ENCODE assay signal across 8 cellular contexts in the genomic region with DNA sequence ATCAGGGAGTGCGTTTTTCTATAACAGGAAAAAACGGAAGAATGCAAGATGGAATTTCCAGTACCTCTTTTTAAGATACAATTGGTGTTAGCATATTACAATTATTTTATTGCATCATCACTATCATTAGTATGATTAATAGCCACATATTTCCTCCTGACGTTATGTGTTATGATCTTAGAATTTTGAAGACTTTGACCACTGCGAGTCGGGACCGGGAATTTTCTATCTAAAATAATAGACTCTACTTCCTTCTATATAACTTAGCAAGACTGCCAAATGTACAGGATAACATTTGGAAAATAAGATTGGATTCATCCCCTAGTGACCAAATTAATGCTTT. TPM values are rescaled to one million over a fixed set of nuclear protein-coding genes. Genes with fewer than 3 reads are reported as not detected.
DNase-seq lines count a peak whose midpoint lies in the region; ATAC-seq and TF ChIP-seq lines count a peak whose summit lies in the region.

No MANE protein-coding gene starts in this region.

- H3K27ac ChIP-seq in DOHH2 (ENCODE audit: low read depth, low read length) (peak overlapping the region; percentile 24; the same call in 1 of the 2 replicates), SK-N-SH (ENCODE audit: low read depth in 2 of 2, low read length in 1 of 2) (peak overlapping the region; percentile 89 to 95), iPS DF 6.9 (ENCODE audit: low read length) (no peak overlapping the region), skeletal muscle tissue (ENCODE audit: low read depth, low read length) (peak overlapping the region; percentile 89)

- H3K9me3 ChIP-seq in DOHH2 (ENCODE audit: control insufficient read depth, insufficient read depth, low read length), result no peaks in the 10 kb centered on the region
- no peaks in the 10 kb centered on the region for H3K9me3 ChIP-seq in SK-N-SH
- no peaks in the 10 kb centered on the region for H3K9me3 ChIP-seq in iPS DF 6.9 (ENCODE audit: control insufficient read depth, insufficient read depth, low read length)
- H3K9me3 ChIP-seq in skeletal muscle tissue (ENCODE audit: control insufficient read depth in 3 of 3, low read length in 3 of 3), result no peaks in the 10 kb centered on the region

- H3F3A ChIP-seq in DOHH2 (ENCODE audit: control insufficient read depth, insufficient read depth), result peaks cover 9% of the 10 kb centered on the region; the same call in 1 of the 2 replicates
- peaks cover 6% of the 10 kb centered on the region for H3F3A ChIP-seq in SK-N-SH (replicated peaks; ENCODE audit: insufficient read depth)

- H3K27me3 ChIP-seq in DOHH2 (ENCODE audit: control insufficient read depth, low read length) (no peaks in the 10 kb centered on the region), SK-N-SH (ENCODE audit: insufficient read depth) (no peaks in the 10 kb centered on the region), iPS DF 6.9 (ENCODE audit: control insufficient read depth, insufficient read depth, low read length) (no peaks in the 10 kb centered on the region), skeletal muscle tissue (ENCODE audit: control insufficient read depth in 3 of 3, insufficient read depth in 3 of 3, low read length in 3 of 3) (no peaks in the 10 kb centered on the region)

- H3K4me1 ChIP-seq in DOHH2 (ENCODE audit: control insufficient read depth, low read length) (peaks cover 43% of the 10 kb centered on the region), SK-N-SH (ENCODE audit: control insufficient read depth in 1 of 2, insufficient read depth in 2 of 2, low read depth in 1 of 2, low read length in 1 of 2) (peaks cover 11 to 16% of the 10 kb centered on the region in 2 experiments), iPS DF 6.9 (ENCODE audit: control insufficient read depth, insufficient read depth, low read length) (peaks cover 4% of the 10 kb centered on the region; the same call in 1 of the 2 replicates), skeletal muscle tissue (ENCODE audit: control insufficient read depth in 3 of 3, insufficient read depth in 3 of 3, low read length in 3 of 3) (peaks cover 2 to 8% (median 8%) of the 10 kb centered on the region in 3 donors)

- TF ChIP-seq CTCF in DOHH2 (IDR thresholded peaks at IDR 0.05; ENCODE audit: low read depth, low read length, poor library complexity, severe bottlenecking), result no peak
- no peak for TF ChIP-seq CTCF in SK-N-SH (IDR thresholded peaks at IDR 0.05)

- H3K79me2 ChIP-seq in DOHH2 (ENCODE audit: control insufficient read depth, low read length), result peaks cover 34% of the 10 kb centered on the region
- H3K79me2 ChIP-seq in SK-N-SH (ENCODE audit: insufficient read depth), result peaks cover 38% of the 10 kb centered on the region

- peak overlapping the region; percentile 86 for H3K4me3 ChIP-seq in DOHH2 (ENCODE audit: low read length)
- H3K4me3 ChIP-seq in SK-N-SH (ENCODE audit: low read depth in 2 of 2, low read length in 1 of 2), result peak overlapping the region; percentile 82 to 98
- peak overlapping the region; percentile 66; the same call in 1 of the 2 replicates for H3K4me3 ChIP-seq in iPS DF 6.9 (ENCODE audit: low read length)
- peak overlapping the region; percentile 93 to 96 (median 95) for H3K4me3 ChIP-seq in skeletal muscle tissue (ENCODE audit: low read length in 3 of 3)

- peak overlapping the region; percentile 80 for H3K4me2 ChIP-seq in DOHH2 (ENCODE audit: low read length)
- H3K4me2 ChIP-seq in SK-N-SH, result peak overlapping the region; percentile 94

- POLR2A ChIA-PET in SK-N-SH (lab: Yijun Ruan, JAX), result interaction anchor here (0.6 to 1.4 kb wide), 10 partner anchors 9 to 333 kb away, joined by 3 to 9 read pairs (median 4); a partner anchor contains a TSS

- CTCF ChIA-PET in SK-N-SH (lab: Yijun Ruan, JAX), result interaction anchor here (1.3 kb wide), 1 partner anchor 68 kb away, joined by 3 read pairs; no protein-coding TSS in a partner anchor

- peak overlapping the region; percentile 32 for H2AFZ ChIP-seq in SK-N-SH (ENCODE audit: low read depth)

- 11% methylated on average over 6 of the region's 6 CpGs for WGBS in SK-N-SH (ENCODE audit: low lambda C conversion rate)
- WGBS in iPS DF 6.9 (ENCODE audit: insufficient coverage, insufficient read length), result no CpG with 5 or more reads among the region's 6 CpGs

- ATAC-seq in HG02588 (IDR thresholded peaks at IDR 0.05; ENCODE audit: unreplicated experiment), result no peak

- no peak for TF ChIP-seq EP300 in SK-N-SH (IDR thresholded peaks at IDR 0.05; ENCODE audit: borderline replicate concordance in 1 of 2, low read depth in 1 of 2, low read length in 1 of 2)

- H3K36me3 ChIP-seq in DOHH2 (ENCODE audit: control insufficient read depth, low read length), result peaks cover 11% of the 10 kb centered on the region
- H3K36me3 ChIP-seq in SK-N-SH (replicated peaks in 1 of 2; ENCODE audit: control insufficient read depth in 1 of 2, insufficient read depth in 2 of 2, low read length in 1 of 2), result peaks cover 7 to 10% of the 10 kb centered on the region in 2 experiments
- no peaks in the 10 kb centered on the region for H3K36me3 ChIP-seq in iPS DF 6.9 (ENCODE audit: control insufficient read depth, insufficient read depth, low read length)
- peaks cover 0 to 2% (median 0%) of the 10 kb centered on the region in 3 donors for H3K36me3 ChIP-seq in skeletal muscle tissue (ENCODE audit: control insufficient read depth in 3 of 3, insufficient read depth in 3 of 3, low read length in 3 of 3)

- no peaks in the 10 kb centered on the region for H3K9me2 ChIP-seq in DOHH2 (replicated peaks; ENCODE audit: control insufficient read depth, low read length)
- H3K9me2 ChIP-seq in SK-N-SH, result no peaks in the 10 kb centered on the region

- no peaks in the 10 kb centered on the region for H4K20me1 ChIP-seq in DOHH2 (ENCODE audit: control insufficient read depth, insufficient read depth, low read depth, low read length)
- H4K20me1 ChIP-seq in SK-N-SH (ENCODE audit: insufficient read depth), result peaks cover 8% of the 10 kb centered on the region; the same call in 1 of the 2 replicates

- TF ChIP-seq RAD21 in SK-N-SH (IDR thresholded peaks at IDR 0.05; ENCODE audit: low read length), result no peak

- H3K9ac ChIP-seq in SK-N-SH, result peak overlapping the region; percentile 89
- H3K9ac ChIP-seq in skeletal muscle tissue (ENCODE audit: low read depth in 1 of 3, low read length in 3 of 3), result peak overlapping the region; percentile 92 to 93 (median 92)

- DNase-seq in SK-N-SH (no peak), iPS DF 6.9 (ENCODE audit: low read depth, low spot score) (no peak), NCI-H1436 (lab: John Stamatoyannopoulos, UW) (no peak), SHP77 treated with DMSO at 0.1 percent for 48 hours (lab: John Stamatoyannopoulos, UW) (no peak), Kasumi-1 (lab: John Stamatoyannopoulos, UW) (no peak)

TF ChIP-seq in SK-N-SH, 30 proteins besides CTCF, POLR2A, EP300 and RAD21 (continues in another document):
- TF ChIP-seq CHD2 (IDR thresholded peaks at IDR 0.05; ENCODE audit: low read length, partially characterized antibody) (no peak), YY1 (IDR thresholded peaks at IDR 0.05; ENCODE audit: low read depth) (no peak), GABPA (IDR thresholded peaks at IDR 0.05; ENCODE audit: low read depth) (no peak), ELF1 (IDR thresholded peaks at IDR 0.05) (no peak), JUND (IDR thresholded peaks at IDR 0.05) (no peak), MEF2A (IDR thresholded peaks at IDR 0.05; ENCODE audit: borderline replicate concordance, low read depth) (no peak)
- TF ChIP-seq, protein P1, sequence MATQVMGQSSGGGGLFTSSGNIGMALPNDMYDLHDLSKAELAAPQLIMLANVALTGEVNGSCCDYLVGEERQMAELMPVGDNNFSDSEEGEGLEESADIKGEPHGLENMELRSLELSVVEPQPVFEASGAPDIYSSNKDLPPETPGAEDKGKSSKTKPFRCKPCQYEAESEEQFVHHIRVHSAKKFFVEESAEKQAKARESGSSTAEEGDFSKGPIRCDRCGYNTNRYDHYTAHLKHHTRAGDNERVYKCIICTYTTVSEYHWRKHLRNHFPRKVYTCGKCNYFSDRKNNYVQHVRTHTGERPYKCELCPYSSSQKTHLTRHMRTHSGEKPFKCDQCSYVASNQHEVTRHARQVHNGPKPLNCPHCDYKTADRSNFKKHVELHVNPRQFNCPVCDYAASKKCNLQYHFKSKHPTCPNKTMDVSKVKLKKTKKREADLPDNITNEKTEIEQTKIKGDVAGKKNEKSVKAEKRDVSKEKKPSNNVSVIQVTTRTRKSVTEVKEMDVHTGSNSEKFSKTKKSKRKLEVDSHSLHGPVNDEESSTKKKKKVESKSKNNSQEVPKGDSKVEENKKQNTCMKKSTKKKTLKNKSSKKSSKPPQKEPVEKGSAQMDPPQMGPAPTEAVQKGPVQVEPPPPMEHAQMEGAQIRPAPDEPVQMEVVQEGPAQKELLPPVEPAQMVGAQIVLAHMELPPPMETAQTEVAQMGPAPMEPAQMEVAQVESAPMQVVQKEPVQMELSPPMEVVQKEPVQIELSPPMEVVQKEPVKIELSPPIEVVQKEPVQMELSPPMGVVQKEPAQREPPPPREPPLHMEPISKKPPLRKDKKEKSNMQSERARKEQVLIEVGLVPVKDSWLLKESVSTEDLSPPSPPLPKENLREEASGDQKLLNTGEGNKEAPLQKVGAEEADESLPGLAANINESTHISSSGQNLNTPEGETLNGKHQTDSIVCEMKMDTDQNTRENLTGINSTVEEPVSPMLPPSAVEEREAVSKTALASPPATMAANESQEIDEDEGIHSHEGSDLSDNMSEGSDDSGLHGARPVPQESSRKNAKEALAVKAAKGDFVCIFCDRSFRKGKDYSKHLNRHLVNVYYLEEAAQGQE (IDR thresholded peaks at IDR 0.05; ENCODE audit: low read depth, low read length), result no peak
- TF ChIP-seq, protein P2, sequence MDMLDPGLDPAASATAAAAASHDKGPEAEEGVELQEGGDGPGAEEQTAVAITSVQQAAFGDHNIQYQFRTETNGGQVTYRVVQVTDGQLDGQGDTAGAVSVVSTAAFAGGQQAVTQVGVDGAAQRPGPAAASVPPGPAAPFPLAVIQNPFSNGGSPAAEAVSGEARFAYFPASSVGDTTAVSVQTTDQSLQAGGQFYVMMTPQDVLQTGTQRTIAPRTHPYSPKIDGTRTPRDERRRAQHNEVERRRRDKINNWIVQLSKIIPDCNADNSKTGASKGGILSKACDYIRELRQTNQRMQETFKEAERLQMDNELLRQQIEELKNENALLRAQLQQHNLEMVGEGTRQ (IDR thresholded peaks at IDR 0.05; ENCODE audit: borderline replicate concordance, low read depth, low read length), result no peak

RNA-seq across cellular contexts. Expression of a gene that starts 0.7 kb away (rescaled TPM):
- 8.9 and 9.2 TPM in 2 replicates for polyA plus RNA-seq in SK-N-SH (2012; rRNA removed)
- 14.4 and 17.2 TPM in 2 replicates for polyA plus RNA-seq in SK-N-SH (2012; cell fraction: cytosol; rRNA removed)
- 3.5 and 6.3 TPM in 2 replicates for polyA plus RNA-seq in SK-N-SH (2012; cell fraction: nucleus; rRNA removed)
- 16.7 TPM for total RNA-seq in skeletal muscle tissue
